ENCODE assay signal across 1 cellular context in the genomic region with DNA sequence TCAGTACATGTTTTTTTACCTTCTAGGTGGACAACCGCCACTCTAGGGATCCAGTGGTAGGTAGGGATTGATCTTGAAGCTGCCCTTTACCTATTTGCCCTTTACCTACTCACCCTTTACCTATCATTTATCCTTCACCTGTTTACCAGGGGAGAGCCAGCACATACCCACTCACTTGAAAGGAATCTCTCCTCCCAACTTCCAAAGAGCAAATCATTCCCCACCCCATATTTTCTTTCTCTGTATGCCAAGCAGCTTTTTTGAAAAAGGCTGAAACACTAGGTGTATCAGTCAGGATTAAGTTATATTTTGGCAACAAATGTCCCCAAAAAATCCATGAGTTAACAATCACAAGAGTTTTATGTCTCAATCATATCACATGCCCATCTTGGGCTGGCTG.
TF ChIP-seq lines count a peak whose summit lies in the region.

No MANE protein-coding gene starts in this region.

TF ChIP-seq in GM23338, 12 proteins besides CTCF, POLR2A, EP300 and RAD21 (continued from another document):
- TF ChIP-seq, protein P1, sequence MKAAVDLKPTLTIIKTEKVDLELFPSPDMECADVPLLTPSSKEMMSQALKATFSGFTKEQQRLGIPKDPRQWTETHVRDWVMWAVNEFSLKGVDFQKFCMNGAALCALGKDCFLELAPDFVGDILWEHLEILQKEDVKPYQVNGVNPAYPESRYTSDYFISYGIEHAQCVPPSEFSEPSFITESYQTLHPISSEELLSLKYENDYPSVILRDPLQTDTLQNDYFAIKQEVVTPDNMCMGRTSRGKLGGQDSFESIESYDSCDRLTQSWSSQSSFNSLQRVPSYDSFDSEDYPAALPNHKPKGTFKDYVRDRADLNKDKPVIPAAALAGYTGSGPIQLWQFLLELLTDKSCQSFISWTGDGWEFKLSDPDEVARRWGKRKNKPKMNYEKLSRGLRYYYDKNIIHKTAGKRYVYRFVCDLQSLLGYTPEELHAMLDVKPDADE (IDR thresholded peaks at IDR 0.05), result no peak
- TF ChIP-seq, protein P2, sequence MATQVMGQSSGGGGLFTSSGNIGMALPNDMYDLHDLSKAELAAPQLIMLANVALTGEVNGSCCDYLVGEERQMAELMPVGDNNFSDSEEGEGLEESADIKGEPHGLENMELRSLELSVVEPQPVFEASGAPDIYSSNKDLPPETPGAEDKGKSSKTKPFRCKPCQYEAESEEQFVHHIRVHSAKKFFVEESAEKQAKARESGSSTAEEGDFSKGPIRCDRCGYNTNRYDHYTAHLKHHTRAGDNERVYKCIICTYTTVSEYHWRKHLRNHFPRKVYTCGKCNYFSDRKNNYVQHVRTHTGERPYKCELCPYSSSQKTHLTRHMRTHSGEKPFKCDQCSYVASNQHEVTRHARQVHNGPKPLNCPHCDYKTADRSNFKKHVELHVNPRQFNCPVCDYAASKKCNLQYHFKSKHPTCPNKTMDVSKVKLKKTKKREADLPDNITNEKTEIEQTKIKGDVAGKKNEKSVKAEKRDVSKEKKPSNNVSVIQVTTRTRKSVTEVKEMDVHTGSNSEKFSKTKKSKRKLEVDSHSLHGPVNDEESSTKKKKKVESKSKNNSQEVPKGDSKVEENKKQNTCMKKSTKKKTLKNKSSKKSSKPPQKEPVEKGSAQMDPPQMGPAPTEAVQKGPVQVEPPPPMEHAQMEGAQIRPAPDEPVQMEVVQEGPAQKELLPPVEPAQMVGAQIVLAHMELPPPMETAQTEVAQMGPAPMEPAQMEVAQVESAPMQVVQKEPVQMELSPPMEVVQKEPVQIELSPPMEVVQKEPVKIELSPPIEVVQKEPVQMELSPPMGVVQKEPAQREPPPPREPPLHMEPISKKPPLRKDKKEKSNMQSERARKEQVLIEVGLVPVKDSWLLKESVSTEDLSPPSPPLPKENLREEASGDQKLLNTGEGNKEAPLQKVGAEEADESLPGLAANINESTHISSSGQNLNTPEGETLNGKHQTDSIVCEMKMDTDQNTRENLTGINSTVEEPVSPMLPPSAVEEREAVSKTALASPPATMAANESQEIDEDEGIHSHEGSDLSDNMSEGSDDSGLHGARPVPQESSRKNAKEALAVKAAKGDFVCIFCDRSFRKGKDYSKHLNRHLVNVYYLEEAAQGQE (IDR thresholded peaks at IDR 0.05; ENCODE audit: unreplicated experiment), result no peak
- TF ChIP-seq CREB1 (CRISPR knock-in tag; IDR thresholded peaks at IDR 0.05; ENCODE audit: low read depth) (no peak), EZH2phosphoT487 (IDR thresholded peaks at IDR 0.05; ENCODE audit: unreplicated experiment) (no peak), EZH2 (IDR thresholded peaks at IDR 0.05; ENCODE audit: low read depth, unreplicated experiment) (no peak), STAT1 (IDR thresholded peaks at IDR 0.05; ENCODE audit: unreplicated experiment) (no peak), NANOG (IDR thresholded peaks at IDR 0.05; ENCODE audit: borderline replicate concordance) (no peak), JUNB (IDR thresholded peaks at IDR 0.05; ENCODE audit: unreplicated experiment) (no peak)
- TF ChIP-seq, protein P3, sequence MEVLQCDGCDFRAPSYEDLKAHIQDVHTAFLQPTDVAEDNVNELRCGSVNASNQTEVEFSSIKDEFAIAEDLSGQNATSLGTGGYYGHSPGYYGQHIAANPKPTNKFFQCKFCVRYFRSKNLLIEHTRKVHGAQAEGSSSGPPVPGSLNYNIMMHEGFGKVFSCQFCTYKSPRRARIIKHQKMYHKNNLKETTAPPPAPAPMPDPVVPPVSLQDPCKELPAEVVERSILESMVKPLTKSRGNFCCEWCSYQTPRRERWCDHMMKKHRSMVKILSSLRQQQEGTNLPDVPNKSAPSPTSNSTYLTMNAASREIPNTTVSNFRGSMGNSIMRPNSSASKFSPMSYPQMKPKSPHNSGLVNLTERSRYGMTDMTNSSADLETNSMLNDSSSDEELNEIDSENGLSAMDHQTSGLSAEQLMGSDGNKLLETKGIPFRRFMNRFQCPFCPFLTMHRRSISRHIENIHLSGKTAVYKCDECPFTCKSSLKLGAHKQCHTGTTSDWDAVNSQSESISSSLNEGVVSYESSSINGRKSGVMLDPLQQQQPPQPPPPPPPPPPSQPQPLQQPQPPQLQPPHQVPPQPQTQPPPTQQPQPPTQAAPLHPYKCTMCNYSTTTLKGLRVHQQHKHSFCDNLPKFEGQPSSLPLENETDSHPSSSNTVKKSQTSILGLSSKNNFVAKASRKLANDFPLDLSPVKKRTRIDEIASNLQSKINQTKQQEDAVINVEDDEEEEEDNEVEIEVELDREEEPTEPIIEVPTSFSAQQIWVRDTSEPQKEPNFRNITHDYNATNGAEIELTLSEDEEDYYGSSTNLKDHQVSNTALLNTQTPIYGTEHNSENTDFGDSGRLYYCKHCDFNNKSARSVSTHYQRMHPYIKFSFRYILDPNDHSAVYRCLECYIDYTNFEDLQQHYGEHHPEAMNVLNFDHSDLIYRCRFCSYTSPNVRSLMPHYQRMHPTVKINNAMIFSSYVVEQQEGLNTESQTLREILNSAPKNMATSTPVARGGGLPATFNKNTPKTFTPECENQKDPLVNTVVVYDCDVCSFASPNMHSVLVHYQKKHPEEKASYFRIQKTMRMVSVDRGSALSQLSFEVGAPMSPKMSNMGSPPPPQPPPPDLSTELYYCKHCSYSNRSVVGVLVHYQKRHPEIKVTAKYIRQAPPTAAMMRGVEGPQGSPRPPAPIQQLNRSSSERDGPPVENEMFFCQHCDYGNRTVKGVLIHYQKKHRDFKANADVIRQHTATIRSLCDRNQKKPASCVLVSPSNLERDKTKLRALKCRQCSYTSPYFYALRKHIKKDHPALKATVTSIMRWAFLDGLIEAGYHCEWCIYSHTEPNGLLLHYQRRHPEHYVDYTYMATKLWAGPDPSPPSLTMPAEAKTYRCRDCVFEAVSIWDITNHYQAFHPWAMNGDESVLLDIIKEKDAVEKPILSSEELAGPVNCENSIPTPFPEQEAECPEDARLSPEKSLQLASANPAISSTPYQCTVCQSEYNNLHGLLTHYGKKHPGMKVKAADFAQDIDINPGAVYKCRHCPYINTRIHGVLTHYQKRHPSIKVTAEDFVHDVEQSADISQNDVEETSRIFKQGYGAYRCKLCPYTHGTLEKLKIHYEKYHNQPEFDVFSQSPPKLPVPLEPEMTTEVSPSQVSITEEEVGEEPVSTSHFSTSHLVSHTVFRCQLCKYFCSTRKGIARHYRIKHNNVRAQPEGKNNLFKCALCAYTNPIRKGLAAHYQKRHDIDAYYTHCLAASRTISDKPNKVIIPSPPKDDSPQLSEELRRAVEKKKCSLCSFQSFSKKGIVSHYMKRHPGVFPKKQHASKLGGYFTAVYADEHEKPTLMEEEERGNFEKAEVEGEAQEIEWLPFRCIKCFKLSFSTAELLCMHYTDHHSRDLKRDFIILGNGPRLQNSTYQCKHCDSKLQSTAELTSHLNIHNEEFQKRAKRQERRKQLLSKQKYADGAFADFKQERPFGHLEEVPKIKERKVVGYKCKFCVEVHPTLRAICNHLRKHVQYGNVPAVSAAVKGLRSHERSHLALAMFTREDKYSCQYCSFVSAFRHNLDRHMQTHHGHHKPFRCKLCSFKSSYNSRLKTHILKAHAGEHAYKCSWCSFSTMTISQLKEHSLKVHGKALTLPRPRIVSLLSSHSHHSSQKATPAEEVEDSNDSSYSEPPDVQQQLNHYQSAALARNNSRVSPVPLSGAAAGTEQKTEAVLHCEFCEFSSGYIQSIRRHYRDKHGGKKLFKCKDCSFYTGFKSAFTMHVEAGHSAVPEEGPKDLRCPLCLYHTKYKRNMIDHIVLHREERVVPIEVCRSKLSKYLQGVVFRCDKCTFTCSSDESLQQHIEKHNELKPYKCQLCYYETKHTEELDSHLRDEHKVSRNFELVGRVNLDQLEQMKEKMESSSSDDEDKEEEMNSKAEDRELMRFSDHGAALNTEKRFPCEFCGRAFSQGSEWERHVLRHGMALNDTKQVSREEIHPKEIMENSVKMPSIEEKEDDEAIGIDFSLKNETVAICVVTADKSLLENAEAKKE (CRISPR knock-in tag; IDR thresholded peaks at IDR 0.05), result no peak
